ENCODE assay signal across 8 cellular contexts in the genomic region with DNA sequence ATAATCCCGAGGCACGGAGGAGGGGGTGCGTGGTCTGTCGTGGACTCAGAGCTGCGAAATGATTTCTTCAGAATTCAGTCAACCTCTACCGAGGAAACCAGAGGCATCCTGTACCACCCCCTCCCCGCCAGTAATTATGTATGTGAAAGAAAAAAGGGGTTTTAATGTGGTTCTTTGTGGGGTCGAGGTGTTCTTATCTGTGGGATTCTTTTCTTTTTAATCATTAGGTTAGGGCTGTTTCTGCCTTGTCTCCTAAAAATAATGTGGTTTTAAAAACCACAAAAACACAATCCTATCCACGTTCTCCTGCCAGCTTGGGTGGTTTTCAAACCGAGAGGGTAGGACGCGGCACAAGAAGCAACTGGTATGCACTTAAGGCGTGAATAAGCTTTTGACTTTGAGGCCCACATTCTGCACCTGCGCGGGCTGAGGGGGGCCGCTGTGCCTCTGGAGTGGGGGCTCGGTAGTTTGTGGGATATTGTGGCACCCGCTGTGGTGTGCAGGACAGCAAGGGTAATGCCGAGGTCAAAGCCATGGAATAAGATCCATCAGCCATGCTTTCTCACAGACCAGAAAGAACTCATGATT. TPM values are rescaled to one million over a fixed set of nuclear protein-coding genes. Genes with fewer than 3 reads are reported as not detected.
DNase-seq lines count a peak whose midpoint lies in the region; ATAC-seq and TF ChIP-seq lines count a peak whose summit lies in the region.

No MANE protein-coding gene starts in this region.

- H3K27me3 ChIP-seq in ascending aorta (no peaks in the 10 kb centered on the region), mesenchymal stem cell (ENCODE audit: control insufficient read depth in 1 of 2, insufficient read depth in 1 of 2, low read length in 2 of 2) (peaks cover 29 to 68% of the 10 kb centered on the region in 2 experiments), tibial nerve (peaks cover 0 to 26% of the 10 kb centered on the region in 2 donors)

- H3K4ac ChIP-seq in mesenchymal stem cell (ENCODE audit: low read depth in 1 of 2, low read length in 2 of 2): no peak overlapping the region

- H3K4me1 ChIP-seq in ascending aorta (peaks cover 0 to 7% of the 10 kb centered on the region in 2 donors), mesenchymal stem cell (ENCODE audit: control insufficient read depth, insufficient read depth, low read depth, low read length) (peaks cover 15% of the 10 kb centered on the region), tibial nerve (peaks cover 0 to 22% (median 5%) of the 10 kb centered on the region in 4 donors)

- TF ChIP-seq POLR2A in tibial nerve (IDR thresholded peaks at IDR 0.05): no peak

- peaks cover 31% of the 10 kb centered on the region for H3K27me3 Mint-ChIP-seq in activated naive CD4-positive, alpha-beta T cell treated with anti-CD3 and anti-CD28 coated beads for 36 hours (ENCODE audit: low read depth)

- DNase-seq in activated naive CD4-positive, alpha-beta T cell treated with anti-CD3 and anti-CD28 coated beads for 36 hours: no peak
- DNase-seq in activated naive CD4-positive, alpha-beta T cell treated with anti-CD3 and anti-CD28 coated beads, Interleukin-2, amount 50 U/mL, for 16 hours: no peak
- DNase-seq in ascending aorta (ENCODE audit: low spot score in 2 of 2) (no peak), mesenchymal stem cell (no peak), tibial nerve (ENCODE audit: low spot score in 2 of 2) (no peak), NCI-H2107 (lab: John Stamatoyannopoulos, UW) (no peak)

- H3K4me3 ChIP-seq in ascending aorta (peak overlapping the region; percentile 78 to 80), mesenchymal stem cell (ENCODE audit: insufficient read depth in 1 of 2, low read depth in 1 of 2, low read length in 2 of 2) (peak overlapping the region in 1 of 2 experiments; percentile 76), tibial nerve (peak overlapping the region; percentile 47 to 60 (median 52))

- no peak overlapping the region for H2BK15ac ChIP-seq in mesenchymal stem cell (ENCODE audit: low read depth, poor library complexity, severe bottlenecking)

- H3K4me2 ChIP-seq in mesenchymal stem cell (ENCODE audit: low read length, poor library complexity, severe bottlenecking): peak overlapping the region; percentile 66

- H3K4me3 Mint-ChIP-seq in activated naive CD4-positive, alpha-beta T cell treated with anti-CD3 and anti-CD28 coated beads for 36 hours: peak overlapping the region; percentile 62

- H2BK120ac ChIP-seq in mesenchymal stem cell (ENCODE audit: low read depth, low read length): no peak overlapping the region

- no peak for TF ChIP-seq EP300 in tibial nerve (IDR thresholded peaks at IDR 0.05)

- H3K9me3 Mint-ChIP-seq in activated naive CD4-positive, alpha-beta T cell treated with anti-CD3 and anti-CD28 coated beads for 36 hours: no peaks in the 10 kb centered on the region

- no peak overlapping the region for H2BK5ac ChIP-seq in mesenchymal stem cell (ENCODE audit: low read depth, low read length, poor library complexity, severe bottlenecking)

- no peak overlapping the region for H4K8ac ChIP-seq in mesenchymal stem cell (ENCODE audit: low read length)

- ATAC-seq in HG03342 (IDR thresholded peaks at IDR 0.05; ENCODE audit: unreplicated experiment) (no peak), HG03520 (IDR thresholded peaks at IDR 0.05; ENCODE audit: unreplicated experiment) (no peak)

- no peak for TF ChIP-seq CTCF in ascending aorta (IDR thresholded peaks at IDR 0.05)
- no peak for TF ChIP-seq CTCF in tibial nerve (IDR thresholded peaks at IDR 0.05)

- H3K79me1 ChIP-seq in mesenchymal stem cell (replicated peaks; ENCODE audit: low read length, poor library complexity, severe bottlenecking): no peaks in the 10 kb centered on the region

- no peak overlapping the region for H4K91ac ChIP-seq in mesenchymal stem cell (ENCODE audit: low read length)

- H2AFZ ChIP-seq in mesenchymal stem cell (ENCODE audit: low read depth, low read length): no peak overlapping the region

- H2AK5ac ChIP-seq in mesenchymal stem cell (ENCODE audit: low read length, severe bottlenecking): no peak overlapping the region

- no peak overlapping the region for H3K23ac ChIP-seq in mesenchymal stem cell (ENCODE audit: low read length in 2 of 2)

- H3K36me3 ChIP-seq in ascending aorta (no peaks in the 10 kb centered on the region), mesenchymal stem cell (ENCODE audit: control insufficient read depth in 1 of 2, insufficient read depth in 2 of 2, low read depth in 1 of 2, low read length in 2 of 2) (no peaks in the 10 kb centered on the region), tibial nerve (no peaks in the 10 kb centered on the region)

- peaks cover 12% of the 10 kb centered on the region for H3K4me1 Mint-ChIP-seq in activated naive CD4-positive, alpha-beta T cell treated with anti-CD3 and anti-CD28 coated beads for 36 hours (ENCODE audit: low read depth)

- H3K9me3 ChIP-seq in ascending aorta: no peaks in the 10 kb centered on the region
- no peaks in the 10 kb centered on the region for H3K9me3 ChIP-seq in mesenchymal stem cell (ENCODE audit: control insufficient read depth, low read length)
- no peaks in the 10 kb centered on the region for H3K9me3 ChIP-seq in tibial nerve

- no peak overlapping the region for H2BK12ac ChIP-seq in mesenchymal stem cell (ENCODE audit: low read length in 2 of 2)

- no peak overlapping the region for H3K18ac ChIP-seq in mesenchymal stem cell (ENCODE audit: low read depth in 1 of 2, low read length in 2 of 2)

- intact Hi-C loops in activated naive CD4-positive, alpha-beta T cell treated with anti-CD3 and anti-CD28 coated beads for 36 hours (cut with micrococcal nuclease): no loop called here
- intact Hi-C loops in ascending aorta (cut with DNase I): loop anchor here (2.0 kb wide), 1 partner anchor 16 kb away; no protein-coding TSS in a partner anchor

- peak overlapping the region; percentile 53 for H3K9ac ChIP-seq in mesenchymal stem cell (ENCODE audit: low read length)

- no peak overlapping the region for H3K27ac ChIP-seq in ascending aorta
- no peak overlapping the region for H3K27ac ChIP-seq in mesenchymal stem cell (ENCODE audit: low read length, poor library complexity, severe bottlenecking)
- peak overlapping the region in 1 of 4 donors; percentile 52 for H3K27ac ChIP-seq in tibial nerve

- CTCF ChIA-PET in activated naive CD4-positive, alpha-beta T cell treated with anti-CD3 and anti-CD28 coated beads for 36 hours (lab: Charles Lee): interaction anchor here (1.1 to 1.6 kb wide), 4 partner anchors 21 to 232 kb away, joined by 3 to 6 read pairs (median 4); no protein-coding TSS in a partner anchor

- WGBS in mesenchymal stem cell: 60% methylated on average over 13 of the region's 19 CpGs
- WGBS in tibial nerve, 2 donors: 51 to 55% methylated on average over 19 of the region's 19 CpGs

- H3K27ac Mint-ChIP-seq in activated naive CD4-positive, alpha-beta T cell treated with anti-CD3 and anti-CD28 coated beads for 36 hours: no peak overlapping the region

- H3K14ac ChIP-seq in mesenchymal stem cell (ENCODE audit: low read length in 2 of 2): no peak overlapping the region

- H3K36me3 Mint-ChIP-seq in activated naive CD4-positive, alpha-beta T cell treated with anti-CD3 and anti-CD28 coated beads for 36 hours (ENCODE audit: low read depth): no peaks in the 10 kb centered on the region

RNA-seq across cellular contexts. Expression of a gene that starts 1.0 kb away (rescaled TPM):
- under 1 TPM; 0.30 to 0.33 TPM for total RNA-seq in activated naive CD4-positive, alpha-beta T cell treated with anti-CD3 and anti-CD28 coated beads for 36 hours
- total RNA-seq in ascending aorta (0.64 TPM), tibial nerve (10 to 100 TPM; 11.1 to 31.4 (median 19.5) TPM)
- polyA plus RNA-seq in mesenchymal stem cell (2013, experiment 1 of 2): not detected
- polyA plus RNA-seq in mesenchymal stem cell (2013, experiment 2 of 2): not detected
